ENCODE assay signal across 8 cellular contexts in the genomic region with DNA sequence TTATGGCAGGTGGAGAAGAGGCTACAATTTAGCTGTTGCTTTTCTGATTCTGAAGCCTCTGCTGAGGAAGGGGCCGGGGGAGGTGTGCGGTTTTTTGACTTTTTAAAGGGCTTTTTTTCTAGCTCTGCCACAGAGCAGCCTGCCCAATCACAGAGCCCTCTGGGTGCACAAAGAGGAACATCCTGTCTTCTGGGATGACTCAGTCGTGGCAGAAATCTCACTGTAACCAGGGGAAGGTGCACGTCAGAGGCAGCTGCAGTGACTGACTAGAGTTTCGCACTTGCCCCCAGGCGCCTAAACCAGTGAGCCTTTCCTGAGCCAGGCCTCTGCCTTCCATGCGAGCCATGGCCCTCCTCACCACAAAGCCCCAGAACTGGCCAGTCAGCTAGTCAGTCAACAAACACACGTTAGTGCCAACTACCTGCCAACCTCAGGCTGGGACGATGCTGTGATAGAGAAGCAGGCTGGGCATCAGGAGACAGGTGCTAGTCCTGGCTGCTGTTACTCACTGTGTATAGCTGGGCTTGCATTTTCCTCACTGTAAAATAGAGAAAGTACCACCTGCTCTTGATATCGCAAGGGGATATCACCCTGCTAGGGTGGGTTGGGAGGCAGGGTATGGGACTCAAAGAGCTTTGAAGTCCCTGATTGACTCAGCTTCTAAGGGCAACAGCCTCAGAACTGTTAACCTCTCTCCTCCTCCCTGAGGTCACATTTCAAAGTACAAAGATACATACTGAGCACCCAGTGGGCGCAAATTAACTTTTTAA. TPM values are rescaled to one million over a fixed set of nuclear protein-coding genes. Genes with fewer than 3 reads are reported as not detected.
A peak's percentile ranks its signal among the peaks of the same experiment; 100 is the strongest.
DNase-seq lines count a peak whose midpoint lies in the region; ATAC-seq and TF ChIP-seq lines count a peak whose summit lies in the region.

No MANE protein-coding gene starts in this region.

- no peaks in the 10 kb centered on the region for H3K27me3 Mint-ChIP-seq in CD4-positive, CD25-positive, alpha-beta regulatory T cell
- no peaks in the 10 kb centered on the region for H3K27me3 Mint-ChIP-seq in chondrocyte (ENCODE audit: low read depth)

- no peaks in the 10 kb centered on the region for H3K27me3 ChIP-seq in CD4-positive, CD25-positive, alpha-beta regulatory T cell (ENCODE audit: control insufficient read depth, insufficient read depth, low read length)

- H3K4me1 Mint-ChIP-seq in CD4-positive, CD25-positive, alpha-beta regulatory T cell, result peaks cover 11 to 75% (median 49%) of the 10 kb centered on the region in 4 donors
- H3K4me1 Mint-ChIP-seq in chondrocyte (ENCODE audit: low read depth), result peaks cover 81% of the 10 kb centered on the region

- peaks cover 0 to 2% (median 0%) of the 10 kb centered on the region in 7 donors for H3K9me3 Mint-ChIP-seq in CD4-positive, CD25-positive, alpha-beta regulatory T cell
- H3K9me3 Mint-ChIP-seq in chondrocyte (ENCODE audit: low read depth), result no peaks in the 10 kb centered on the region

- no peaks in the 10 kb centered on the region for H3K9me3 ChIP-seq in CD4-positive, CD25-positive, alpha-beta regulatory T cell (ENCODE audit: control insufficient read depth in 2 of 2, low read length in 2 of 2)

- H3K27ac ChIP-seq in CD4-positive, CD25-positive, alpha-beta regulatory T cell (ENCODE audit: insufficient read depth, low read length, poor library complexity, severe bottlenecking), result peak overlapping the region; percentile 98

- TF ChIP-seq CTCF in chondrocyte (IDR thresholded peaks at IDR 0.05), result peak; percentile 21

- H3K4me3 ChIP-seq in CD4-positive, CD25-positive, alpha-beta regulatory T cell (ENCODE audit: low read depth, low read length), result peak overlapping the region; percentile 98

- H3K4me3 Mint-ChIP-seq in CD4-positive, CD25-positive, alpha-beta regulatory T cell, result peak overlapping the region; percentile 93 to 99 (median 97)
- peak overlapping the region; percentile 93 for H3K4me3 Mint-ChIP-seq in chondrocyte (ENCODE audit: unreplicated experiment)

- H3K4me1 ChIP-seq in CD4-positive, CD25-positive, alpha-beta regulatory T cell (ENCODE audit: control insufficient read depth, insufficient read depth, low read length, poor library complexity, severe bottlenecking), result peaks cover 84% of the 10 kb centered on the region

- peak; percentile 88 to 89 for ATAC-seq in CD4-positive, CD25-positive, alpha-beta regulatory T cell (ENCODE audit: low read depth in 2 of 2)
- ATAC-seq in GM21526 (IDR thresholded peaks at IDR 0.05; ENCODE audit: low FRiP score, unreplicated experiment), result peak; percentile 84

- H3K36me3 Mint-ChIP-seq in CD4-positive, CD25-positive, alpha-beta regulatory T cell, result peaks cover 37% of the 10 kb centered on the region
- peaks cover 1% of the 10 kb centered on the region for H3K36me3 Mint-ChIP-seq in chondrocyte (ENCODE audit: low read depth)

- peak; percentile 85 to 97 (median 94) for DNase-seq in CD4-positive, CD25-positive, alpha-beta regulatory T cell
- peak; percentile 97 for DNase-seq in KBM-7
- peak; percentile 81 for DNase-seq in activated CD4-positive, alpha-beta T cell treated with anti-CD3 and anti-CD28 coated beads for 1 hour
- no peak for DNase-seq in chondrocyte (ENCODE audit: low spot score)
- peak; percentile 88 for DNase-seq in medulla oblongata (ENCODE audit: extremely low spot score)
- peak; percentile 83 to 87 for DNase-seq in stimulated activated CD8-positive, alpha-beta memory T cell treated with anti-CD3 and anti-CD28 coated beads, Interleukin-15, amount 100 ng/mL, for 48 hours (ENCODE audit: low read depth in 2 of 2)
- no peak for DNase-seq in middle frontal gyrus (ENCODE audit: extremely low spot score, low spot score)

- in situ Hi-C loops in KBM-7 (cut with MboI; ENCODE audit: low pct_unique_long_range_greater_than_20kb, low sequenced_read_pairs), result no loop called here

- H3K36me3 ChIP-seq in CD4-positive, CD25-positive, alpha-beta regulatory T cell (ENCODE audit: control insufficient read depth, insufficient read depth, low read length), result peaks cover 27% of the 10 kb centered on the region

- H3K27ac Mint-ChIP-seq in CD4-positive, CD25-positive, alpha-beta regulatory T cell, result peak overlapping the region; percentile 96 to 100 (median 97)
- peak overlapping the region; percentile 95 for H3K27ac Mint-ChIP-seq in chondrocyte (ENCODE audit: unreplicated experiment)

RNA-seq across cellular contexts. Expression of a gene that starts 2.2 kb away (rescaled TPM):
- 381 TPM for total RNA-seq in CD4-positive, CD25-positive, alpha-beta regulatory T cell
- polyA plus RNA-seq in CD4-positive, CD25-positive, alpha-beta regulatory T cell, result 10 to 100 TPM; 11.9 to 16.6 (median 14.5) TPM
- total RNA-seq in chondrocyte, result 19.1 to 43.1 TPM (median 43.0 TPM) in 3 replicates

RNA-seq across cellular contexts. Expression of a gene that starts 55.9 kb away (rescaled TPM):
- not detected for total RNA-seq in CD4-positive, CD25-positive, alpha-beta regulatory T cell
- not detected for polyA plus RNA-seq in CD4-positive, CD25-positive, alpha-beta regulatory T cell
- total RNA-seq in chondrocyte, result not detected in 3 replicates

Comparison
In these comparisons a context has a peak if more than half of its experiments do, and no peak if none do; other contexts are left out.
1. DNase-seq: peak in CD4-positive, CD25-positive, alpha-beta regulatory T cell (3 of 3), KBM-7 (single experiment), activated CD4-positive, alpha-beta T cell treated with anti-CD3 and anti-CD28 coated beads for 1 hour (single experiment), medulla oblongata (single experiment) and stimulated activated CD8-positive, alpha-beta memory T cell treated with anti-CD3 and anti-CD28 coated beads, Interleukin-15, amount 100 ng/mL, for 48 hours (2 of 2); none in chondrocyte (single experiment) and middle frontal gyrus (single experiment).